12 cellular contexts compared by ENCODE assay signal in genomic region chr11:10778217-10778970, GRCh38. TPM values are rescaled to one million over a fixed set of nuclear protein-coding genes. Genes with fewer than 3 reads are reported as not detected.
DNase-seq lines count a peak whose midpoint lies in the region; ATAC-seq and TF ChIP-seq lines count a peak whose summit lies in the region.
"Had no signal": no experiment of that assay in that cellular context is flagged by ENCODE, and none has a peak within 500 bp of the region (broad histone marks: within the 10 kb centered on the region; RNA-seq: fewer than 3 reads in every experiment).

No MANE protein-coding gene starts in this region.

- TF ChIP-seq CTCF in chondrocyte (IDR thresholded peaks at IDR 0.05) (no peak), lower leg skin (IDR thresholded peaks at IDR 0.05) (no peak)

- no peak for ATAC-seq in GM18867 (IDR thresholded peaks at IDR 0.05; ENCODE audit: unreplicated experiment)
- ATAC-seq in GM19351 (IDR thresholded peaks at IDR 0.05; ENCODE audit: unreplicated experiment): no peak
- ATAC-seq in HG02678 (IDR thresholded peaks at IDR 0.05; ENCODE audit: unreplicated experiment): no peak

- intact Hi-C loops in lower leg skin (cut with DNase I; ENCODE audit: low total_unique reads): no loop called here

- H3K27ac Mint-ChIP-seq in chondrocyte (ENCODE audit: unreplicated experiment): peak overlapping the region; percentile 89
- H3K27ac Mint-ChIP-seq: activated CD4-positive, alpha-beta T cell treated with anti-CD3 and anti-CD28 coated beads, Interleukin-2, amount 10 ng/mL, durations not matched to agents 24 days and 14 days had no signal

- no peak overlapping the region for H3K4me3 Mint-ChIP-seq in chondrocyte (ENCODE audit: unreplicated experiment)
- H3K4me3 Mint-ChIP-seq: activated CD4-positive, alpha-beta T cell treated with anti-CD3 and anti-CD28 coated beads, Interleukin-2, amount 10 ng/mL, durations not matched to agents 24 days and 14 days; brain had no signal

- H3K36me3 Mint-ChIP-seq in chondrocyte (ENCODE audit: low read depth): peaks cover 35% of the 10 kb centered on the region

- 64 to 69% methylated on average over 13 of the region's 13 CpGs for WGBS in lower leg skin, 2 donors

- H3K4me3 ChIP-seq in lower leg skin (ENCODE audit: low read depth, poor library complexity, severe bottlenecking): no peak overlapping the region
- H3K4me3 ChIP-seq: prostate gland had no signal

- peak overlapping the region; percentile 43 for H3K27ac ChIP-seq in substantia nigra (ENCODE audit: low read depth, low read length, poor library complexity, severe bottlenecking)

- H3K4me1 Mint-ChIP-seq in chondrocyte (ENCODE audit: low read depth): peaks cover 10% of the 10 kb centered on the region
- H3K4me1 Mint-ChIP-seq: activated CD4-positive, alpha-beta T cell treated with anti-CD3 and anti-CD28 coated beads, Interleukin-2, amount 10 ng/mL, durations not matched to agents 24 days and 14 days; brain had no signal

- H3K9me3 Mint-ChIP-seq in chondrocyte (ENCODE audit: low read depth): no peaks in the 10 kb centered on the region
- H3K9me3 Mint-ChIP-seq: activated CD4-positive, alpha-beta T cell treated with anti-CD3 and anti-CD28 coated beads, Interleukin-2, amount 10 ng/mL, durations not matched to agents 24 days and 14 days; brain had no signal

- H3K27me3 Mint-ChIP-seq in chondrocyte (ENCODE audit: low read depth): no peaks in the 10 kb centered on the region
- H3K27me3 Mint-ChIP-seq: activated CD4-positive, alpha-beta T cell treated with anti-CD3 and anti-CD28 coated beads, Interleukin-2, amount 10 ng/mL, durations not matched to agents 24 days and 14 days; brain had no signal

- DNase-seq in GOT3 (lab: John Stamatoyannopoulos, UW) (peak; percentile 8), chondrocyte (ENCODE audit: low spot score) (no peak), lower leg skin (ENCODE audit: low spot score in 2 of 2) (peak; percentile 34 to 90), substantia nigra (lab: John Stamatoyannopoulos, UW) (peak in 6 of 49 donors; percentile 2 to 25 (median 8)), DMS53 treated with DMSO at 0.1 percent for 48 hours (lab: John Stamatoyannopoulos, UW; ENCODE audit: unreplicated experiment) (no peak)
- DNase-seq: activated CD4-positive, alpha-beta T cell treated with anti-CD3 and anti-CD28 coated beads, Interleukin-2, amount 10 ng/mL, durations not matched to agents 24 days and 14 days; NCI-H1092 treated with DMSO at 0.1 percent for 48 hours had no signal

- TF ChIP-seq POLR2A in lower leg skin (IDR thresholded peaks at IDR 0.05): no peak

RNA-seq across cellular contexts. Expression of gene CTR9, which starts 27.3 kb away (rescaled TPM):
- total RNA-seq in chondrocyte: 24.7 to 29.9 TPM (median 26.6 TPM) in 3 replicates
- 10 to 100 TPM; 27.8 to 31.8 (median 29.3) TPM for total RNA-seq in lower leg skin

RNA-seq across cellular contexts. Expression of gene EIF4G2, which starts 30.3 kb away (rescaled TPM):
- total RNA-seq in chondrocyte (1,031 to 1,062 TPM (median 1,058 TPM) in 3 replicates), lower leg skin (100 to 1,000 TPM; 380 to 450 (median 415) TPM)

Comparison
In these comparisons a context has a peak if more than half of its experiments do, and no peak if none do; other contexts are left out.
1. DNase-seq: peak in GOT3 (single experiment) and lower leg skin (2 of 2); none in chondrocyte (single experiment) and DMS53 treated with DMSO at 0.1 percent for 48 hours (single experiment).